Comparison of ENCODE assay signal across 8 cellular contexts in the genomic region with DNA sequence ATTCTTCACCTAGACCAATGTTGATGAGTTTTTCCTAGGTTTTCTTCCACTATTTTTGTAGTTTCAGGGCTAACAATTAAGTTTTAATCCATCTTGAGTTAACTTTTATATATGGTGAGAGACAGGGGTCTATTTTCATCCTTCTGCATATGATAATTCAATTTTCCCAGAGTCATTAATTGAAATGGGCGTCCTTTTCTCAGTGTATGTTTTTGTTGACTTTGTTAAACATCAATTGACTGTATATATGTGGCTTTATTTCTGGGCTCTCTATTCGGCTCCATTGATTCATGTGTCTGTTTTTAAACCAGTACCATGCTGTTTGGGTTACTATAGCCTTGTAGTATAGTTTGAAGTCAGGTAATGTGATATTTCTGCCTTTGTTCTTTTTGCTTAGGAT.
"Had no signal": no experiment of that assay in that cellular context is flagged by ENCODE, and none has a peak within 500 bp of the region (broad histone marks: within the 10 kb centered on the region; RNA-seq: fewer than 3 reads in every experiment).

No MANE protein-coding gene starts in this region.

- DNase-seq: GDM1, GF-D8 had no signal

- FAIRE-seq: G401.6, GM12878, GM12891, GM12892, GM18507, GM19239 had no signal

- H3K4me3 ChIP-seq: GM12878 had no signal

- ATAC-seq: GM12878 had no signal
